Comparison of ENCODE assay signal across 2 cellular contexts in genomic region chr1:3103977-3104677, GRCh38.
TF ChIP-seq lines count a peak whose summit lies in the region.

No MANE protein-coding gene starts in this region.

TF ChIP-seq in A549, 52 proteins besides CTCF, POLR2A, EP300 and RAD21:
- TF ChIP-seq SMC3 (IDR thresholded peaks at IDR 0.05) (no peak), MAFK (IDR thresholded peaks at IDR 0.05; ENCODE audit: partially characterized antibody) (peak; percentile 5)

TF ChIP-seq in WTC11, 78 proteins besides CTCF, POLR2A, EP300 and RAD21:
- TF ChIP-seq TEAD1 (CRISPR knock-in tag; IDR thresholded peaks at IDR 0.05): 0 out of 2 replicates have a peak, but pooled peaks have one; percentile 21
- TF ChIP-seq HMGXB4 (CRISPR knock-in tag; IDR thresholded peaks at IDR 0.05): no peak
